11 cellular contexts compared by ENCODE assay signal in genomic region chr2:232839680-232840079, GRCh38. TPM values are rescaled to one million over a fixed set of nuclear protein-coding genes. Genes with fewer than 3 reads are reported as not detected.
DNase-seq lines count a peak whose midpoint lies in the region; ATAC-seq and FAIRE-seq lines count a peak whose summit lies in the region.
"Had no signal": no experiment of that assay in that cellular context is flagged by ENCODE, and none has a peak within 500 bp of the region (broad histone marks: within the 10 kb centered on the region; RNA-seq: fewer than 3 reads in every experiment).

No MANE protein-coding gene starts in this region.

- peak; percentile 51 for ATAC-seq in naive thymus-derived CD4-positive, alpha-beta T cell
- no peak for ATAC-seq in GM18498 (IDR thresholded peaks at IDR 0.05; ENCODE audit: unreplicated experiment)

- peak overlapping the region in 6 of 7 donors; percentile 17 to 89 (median 80) for H3K27ac Mint-ChIP-seq in CD4-positive, alpha-beta memory T cell
- peak overlapping the region in 8 of 9 donors; percentile 14 to 83 (median 64) for H3K27ac Mint-ChIP-seq in naive thymus-derived CD4-positive, alpha-beta T cell

- no peak overlapping the region for H3K4me3 ChIP-seq in CD4-positive, alpha-beta memory T cell (ENCODE audit: low read length in 2 of 2)
- no peak overlapping the region for H3K4me3 ChIP-seq in naive thymus-derived CD4-positive, alpha-beta T cell (ENCODE audit: low read length)
- H3K4me3 ChIP-seq: MG63, Peyer's patch had no signal

- H3K9me3 Mint-ChIP-seq in CD4-positive, alpha-beta memory T cell = no peaks in the 10 kb centered on the region
- H3K9me3 Mint-ChIP-seq in naive thymus-derived CD4-positive, alpha-beta T cell = no peaks in the 10 kb centered on the region

- POLR2A ChIA-PET in CD4-positive, alpha-beta memory T cell (lab: Charles Lee; ENCODE audit: partially characterized antibody) = interaction anchor here (1.0 kb wide), 1 partner anchor 412 kb away, joined by 3 read pairs; the partner anchor contains the start of gene ATG16L1
- POLR2A ChIA-PET in naive thymus-derived CD4-positive, alpha-beta T cell (lab: Charles Lee) = no interaction called here

- no peak for DNase-seq in CD4-positive, alpha-beta memory T cell
- DNase-seq in NOMO-1 (lab: John Stamatoyannopoulos, UW; ENCODE audit: unreplicated experiment in 2 of 2) = peak; percentile 89 to 91
- DNase-seq in dermis microvascular lymphatic vessel endothelial cell (ENCODE audit: low read depth in 2 of 2) = peak; percentile 28 to 78
- DNase-seq in naive thymus-derived CD4-positive, alpha-beta T cell = no peak
- DNase-seq in urothelium cell line (ENCODE audit: low spot score) = no peak
- no peak for DNase-seq in inferior parietal cortex (ENCODE audit: extremely low spot score)
- DNase-seq in foreskin melanocyte = no peak
- DNase-seq: DMS153, MG63 had no signal

- peaks cover 57% of the 10 kb centered on the region for H3K36me3 ChIP-seq in CD4-positive, alpha-beta memory T cell (ENCODE audit: insufficient read depth, low read length)
- peaks cover 12 to 68% (median 19%) of the 10 kb centered on the region in 3 experiments for H3K36me3 ChIP-seq in naive thymus-derived CD4-positive, alpha-beta T cell (ENCODE audit: control insufficient read depth in 2 of 3, insufficient read depth in 3 of 3, low read length in 3 of 3)

- no peak overlapping the region for H3K27ac ChIP-seq in CD4-positive, alpha-beta memory T cell (ENCODE audit: low read depth, low read length)
- H3K27ac ChIP-seq in naive thymus-derived CD4-positive, alpha-beta T cell (ENCODE audit: low read depth, low read length) = no peak overlapping the region

- peaks cover 34% of the 10 kb centered on the region for H3K4me1 ChIP-seq in CD4-positive, alpha-beta memory T cell (ENCODE audit: insufficient read depth, low read length)
- peaks cover 13 to 15% of the 10 kb centered on the region in 2 donors for H3K4me1 ChIP-seq in naive thymus-derived CD4-positive, alpha-beta T cell (ENCODE audit: control insufficient read depth in 2 of 2, insufficient read depth in 2 of 2, low read length in 2 of 2)

- no peaks in the 10 kb centered on the region for H3K27me3 Mint-ChIP-seq in CD4-positive, alpha-beta memory T cell
- no peaks in the 10 kb centered on the region for H3K27me3 Mint-ChIP-seq in naive thymus-derived CD4-positive, alpha-beta T cell

- H3K27me3 ChIP-seq in CD4-positive, alpha-beta memory T cell (ENCODE audit: insufficient read depth, low read length) = no peaks in the 10 kb centered on the region
- no peaks in the 10 kb centered on the region for H3K27me3 ChIP-seq in naive thymus-derived CD4-positive, alpha-beta T cell (ENCODE audit: control insufficient read depth in 2 of 2, insufficient read depth in 2 of 2, low read length in 2 of 2)
- H3K27me3 ChIP-seq: MG63, Peyer's patch had no signal

- FAIRE-seq in urothelium cell line (lab: Jason Lieb, UNC) = no peak

- peak overlapping the region in 1 of 8 donors; percentile 39 for H3K4me3 Mint-ChIP-seq in CD4-positive, alpha-beta memory T cell
- H3K4me3 Mint-ChIP-seq in naive thymus-derived CD4-positive, alpha-beta T cell = peak overlapping the region in 1 of 10 donors; percentile 9

- H3K36me3 Mint-ChIP-seq in CD4-positive, alpha-beta memory T cell = peaks cover 36 to 70% of the 10 kb centered on the region in 2 donors
- peaks cover 14 to 57% (median 42%) of the 10 kb centered on the region in 5 donors for H3K36me3 Mint-ChIP-seq in naive thymus-derived CD4-positive, alpha-beta T cell

- intact Hi-C loops in CD4-positive, alpha-beta memory T cell (cut with micrococcal nuclease) = loop anchor here (5.0 kb wide), 1 partner anchor 232 kb away; no protein-coding TSS in a partner anchor
- intact Hi-C loops in naive thymus-derived CD4-positive, alpha-beta T cell (cut with micrococcal nuclease) = no loop called here

- CTCF ChIA-PET in CD4-positive, alpha-beta memory T cell (lab: Charles Lee; ENCODE audit: partially characterized antibody) = no interaction called here
- CTCF ChIA-PET in naive thymus-derived CD4-positive, alpha-beta T cell (lab: Charles Lee) = no interaction called here

- no peaks in the 10 kb centered on the region for H3K9me3 ChIP-seq in CD4-positive, alpha-beta memory T cell (ENCODE audit: control insufficient read depth in 1 of 2, low read length in 2 of 2)
- no peaks in the 10 kb centered on the region for H3K9me3 ChIP-seq in naive thymus-derived CD4-positive, alpha-beta T cell (ENCODE audit: control insufficient read depth in 2 of 3, low read length in 3 of 3)
- H3K9me3 ChIP-seq: MG63, Peyer's patch had no signal

- peaks cover 24 to 34% (median 31%) of the 10 kb centered on the region in 4 donors for H3K4me1 Mint-ChIP-seq in CD4-positive, alpha-beta memory T cell
- peaks cover 23 to 37% (median 34%) of the 10 kb centered on the region in 7 donors for H3K4me1 Mint-ChIP-seq in naive thymus-derived CD4-positive, alpha-beta T cell

RNA-seq across cellular contexts. Expression of gene SNORC, which starts 30.4 kb away (rescaled TPM):
- 1 to 10 TPM; 1.4 to 1.5 TPM for total RNA-seq in CD4-positive, alpha-beta memory T cell
- polyA plus RNA-seq in CD4-positive, alpha-beta memory T cell = under 1 TPM in 1 of 2 donors, not detected in 1; 0.14 TPM
- total RNA-seq in dermis microvascular lymphatic vessel endothelial cell = 0.13 TPM in 2 replicates
- 1 to 10 TPM; 1.2 to 3.6 (median 1.6) TPM for total RNA-seq in naive thymus-derived CD4-positive, alpha-beta T cell
- polyA plus RNA-seq in naive thymus-derived CD4-positive, alpha-beta T cell = not detected

Comparison
In these comparisons a context has a peak if more than half of its experiments do, and no peak if none do; other contexts are left out.
1. DNase-seq: peak in NOMO-1 (2 of 2) and dermis microvascular lymphatic vessel endothelial cell (2 of 2); none in CD4-positive, alpha-beta memory T cell (0 of 5), naive thymus-derived CD4-positive, alpha-beta T cell (0 of 9), urothelium cell line (single experiment), inferior parietal cortex (single experiment) and foreskin melanocyte (single experiment).